In genomic region chr12:9757433-9758025, GRCh38 we compare ENCODE assay signal across 20 cellular contexts. TPM values are rescaled to one million over a fixed set of nuclear protein-coding genes. Genes with fewer than 3 reads are reported as not detected.
DNase-seq lines count a peak whose midpoint lies in the region; ATAC-seq and FAIRE-seq lines count a peak whose summit lies in the region.
"Had no signal": no experiment of that assay in that cellular context is flagged by ENCODE, and none has a peak within 500 bp of the region (broad histone marks: within the 10 kb centered on the region; RNA-seq: fewer than 3 reads in every experiment).

No MANE protein-coding gene starts in this region.

- H3K27me3 ChIP-seq in CD8-positive, alpha-beta memory T cell (ENCODE audit: insufficient read depth, low read length, poor library complexity, severe bottlenecking) = no peaks in the 10 kb centered on the region
- H3K27me3 ChIP-seq: colonic mucosa, esophagus squamous epithelium had no signal

- peaks cover 66 to 79% (median 78%) of the 10 kb centered on the region in 3 donors for H3K4me1 Mint-ChIP-seq in CD8-positive, alpha-beta memory T cell
- H3K4me1 Mint-ChIP-seq in activated CD4-positive, alpha-beta memory T cell treated with anti-CD3 and anti-CD28 coated beads for 36 hours (ENCODE audit: low read depth) = peaks cover 56% of the 10 kb centered on the region
- peaks cover 42% of the 10 kb centered on the region for H3K4me1 Mint-ChIP-seq in memory B cell

- H3K4me3 ChIP-seq in CD8-positive, alpha-beta memory T cell (ENCODE audit: low read length) = peak overlapping the region; percentile 68

- DNase-seq in CD8-positive, alpha-beta memory T cell = no peak
- DNase-seq in GM19239 (ENCODE audit: insufficient read length, low spot score) = no peak
- DNase-seq in activated CD4-positive, alpha-beta memory T cell treated with anti-CD3 and anti-CD28 coated beads for 36 hours = no peak
- no peak for DNase-seq in memory B cell (ENCODE audit: low spot score in 2 of 2)
- DNase-seq in DMS79 treated with DMSO at 0.1 percent for 48 hours (lab: John Stamatoyannopoulos, UW) = no peak
- no peak for DNase-seq in stimulated activated naive CD4-positive, alpha-beta T cell treated with Interleukin-2 at 50 U/mL for 16 hours (lab: John Stamatoyannopoulos, UW)
- no peak for DNase-seq in dedifferentiated amniotic fluid mesenchymal stem cell (ENCODE audit: extremely low spot score)
- no peak for DNase-seq in epidermal melanocyte (ENCODE audit: insufficient read length, low spot score)
- DNase-seq: amygdala, BE2C, colonic mucosa, DMS53, esophagus squamous epithelium, head of caudate nucleus, MM.1S, NCI-H2081, NCI-H748 treated with DMSO at 0.1 percent for 48 hours, tibial artery had no signal

- POLR2A ChIA-PET in CD8-positive, alpha-beta memory T cell (lab: Charles Lee) = interaction anchor here (0.7 to 4.5 kb wide), 3 partner anchors 11 to 796 kb away, joined by 3 to 35 read pairs (median 10); no protein-coding TSS in a partner anchor
- POLR2A ChIA-PET in activated CD4-positive, alpha-beta memory T cell treated with anti-CD3 and anti-CD28 coated beads for 36 hours (lab: Charles Lee) = interaction anchor here (1.2 to 13.1 kb wide), 8 partner anchors 11 to 109 kb away, joined by 3 to 277 read pairs (median 128); partner anchors contain the start of genes CLEC2B and CLEC2D

- peaks cover 37 to 75% (median 47%) of the 10 kb centered on the region in 3 donors for H3K36me3 Mint-ChIP-seq in CD8-positive, alpha-beta memory T cell
- H3K36me3 Mint-ChIP-seq in activated CD4-positive, alpha-beta memory T cell treated with anti-CD3 and anti-CD28 coated beads for 36 hours = peaks cover 78% of the 10 kb centered on the region
- H3K36me3 Mint-ChIP-seq in memory B cell = peaks cover 16% of the 10 kb centered on the region

- no peaks in the 10 kb centered on the region for H3K9me3 ChIP-seq in CD8-positive, alpha-beta memory T cell (ENCODE audit: low read length)
- H3K9me3 ChIP-seq: BE2C, colonic mucosa, esophagus squamous epithelium, tibial artery had no signal

- H3K4me3 Mint-ChIP-seq in CD8-positive, alpha-beta memory T cell = peak overlapping the region; percentile 93 to 100 (median 98)
- peak overlapping the region; percentile 100 for H3K4me3 Mint-ChIP-seq in activated CD4-positive, alpha-beta memory T cell treated with anti-CD3 and anti-CD28 coated beads for 36 hours
- H3K4me3 Mint-ChIP-seq in memory B cell = peak overlapping the region; percentile 98

- H3K36me3 ChIP-seq in CD8-positive, alpha-beta memory T cell (ENCODE audit: insufficient read depth, low read length) = peaks cover 40% of the 10 kb centered on the region
- H3K36me3 ChIP-seq: BE2C, colonic mucosa, esophagus squamous epithelium, tibial artery had no signal

- peaks cover 52% of the 10 kb centered on the region for H3K4me1 ChIP-seq in CD8-positive, alpha-beta memory T cell (ENCODE audit: insufficient read depth, low read length)
- H3K4me1 ChIP-seq: BE2C, colonic mucosa, esophagus squamous epithelium, tibial artery had no signal

- intact Hi-C loops in activated CD4-positive, alpha-beta memory T cell treated with anti-CD3 and anti-CD28 coated beads for 36 hours (cut with micrococcal nuclease) = loop anchor here (10.0 kb wide), 1 partner anchor 857 kb away; the partner anchor contains the start of gene MAGOHB

- peak overlapping the region; percentile 96 for H3K27ac ChIP-seq in CD8-positive, alpha-beta memory T cell (ENCODE audit: low read depth, low read length)
- H3K27ac ChIP-seq: tibial artery had no signal

- H3K27me3 Mint-ChIP-seq in CD8-positive, alpha-beta memory T cell = no peaks in the 10 kb centered on the region
- H3K27me3 Mint-ChIP-seq in activated CD4-positive, alpha-beta memory T cell treated with anti-CD3 and anti-CD28 coated beads for 36 hours = peaks cover 2% of the 10 kb centered on the region
- H3K27me3 Mint-ChIP-seq in memory B cell = no peaks in the 10 kb centered on the region
- H3K27me3 Mint-ChIP-seq: progenitor cell of endocrine pancreas had no signal

- peak overlapping the region; percentile 93 to 100 (median 99) for H3K27ac Mint-ChIP-seq in CD8-positive, alpha-beta memory T cell
- H3K27ac Mint-ChIP-seq in activated CD4-positive, alpha-beta memory T cell treated with anti-CD3 and anti-CD28 coated beads for 36 hours = peak overlapping the region; percentile 99
- peak overlapping the region; percentile 99 for H3K27ac Mint-ChIP-seq in memory B cell
- H3K27ac Mint-ChIP-seq: progenitor cell of endocrine pancreas had no signal

- CTCF ChIA-PET in CD8-positive, alpha-beta memory T cell (lab: Charles Lee) = interaction anchor here (1.6 to 19.4 kb wide), 7 partner anchors 8 to 109 kb away, joined by 3 to 359 read pairs (median 12); no protein-coding TSS in a partner anchor
- CTCF ChIA-PET in activated CD4-positive, alpha-beta memory T cell treated with anti-CD3 and anti-CD28 coated beads for 36 hours (lab: Charles Lee) = interaction anchor here (0.6 to 13.5 kb wide), 5 partner anchors 11 to 88 kb away, joined by 3 to 624 read pairs (median 7); no protein-coding TSS in a partner anchor

- ATAC-seq in memory B cell (ENCODE audit: low read depth) = no peak

- FAIRE-seq in GM19239 (lab: Jason Lieb, UNC) = peak; percentile 70

- H3K9me3 Mint-ChIP-seq in CD8-positive, alpha-beta memory T cell = peaks cover 0 to 4% (median 0%) of the 10 kb centered on the region in 5 donors
- no peaks in the 10 kb centered on the region for H3K9me3 Mint-ChIP-seq in activated CD4-positive, alpha-beta memory T cell treated with anti-CD3 and anti-CD28 coated beads for 36 hours
- H3K9me3 Mint-ChIP-seq in memory B cell = no peaks in the 10 kb centered on the region

RNA-seq across cellular contexts. Expression of gene CD69, which starts 3.2 kb away (rescaled TPM):
- 10 to 100 TPM; 66.8 to 67.1 TPM for total RNA-seq in CD8-positive, alpha-beta memory T cell
- 253 TPM for polyA plus RNA-seq in CD8-positive, alpha-beta memory T cell
- total RNA-seq in activated CD4-positive, alpha-beta memory T cell treated with anti-CD3 and anti-CD28 coated beads for 36 hours = 100 to 1,000 TPM; 118 to 120 TPM
- total RNA-seq: progenitor cell of endocrine pancreas had no signal

RNA-seq across cellular contexts. Expression of gene CLECL1, which starts 24.6 kb away (rescaled TPM):
- 1 to 10 TPM; 3.6 to 4.7 TPM for total RNA-seq in CD8-positive, alpha-beta memory T cell
- polyA plus RNA-seq in CD8-positive, alpha-beta memory T cell = 14.3 TPM
- total RNA-seq in activated CD4-positive, alpha-beta memory T cell treated with anti-CD3 and anti-CD28 coated beads for 36 hours = 1 to 10 TPM; 6.5 to 7.4 TPM
- total RNA-seq: kidney epithelial cell, progenitor cell of endocrine pancreas had no signal
